In genomic region chr5:35617435-35618296, GRCh38 we compare ENCODE assay signal across 8 cellular contexts. TPM values are rescaled to one million over a fixed set of nuclear protein-coding genes. Genes with fewer than 3 reads are reported as not detected.
DNase-seq lines count a peak whose midpoint lies in the region; ATAC-seq and TF ChIP-seq lines count a peak whose summit lies in the region.

Gene SPEF2, plus strand, starts transcription at chr5:35617863. Its CDS starts 135 bp downstream, at chr5:35617998.

- no peaks in the 10 kb centered on the region for H3K79me2 ChIP-seq in OCI-LY1 (ENCODE audit: insufficient read depth, low read length)

- H3K9ac ChIP-seq in OCI-LY1 (ENCODE audit: low read length) (no peak within 1 kb of the TSS), mucosa of rectum (ENCODE audit: low read depth in 1 of 2, low read length in 2 of 2) (peak within 1 kb of the TSS; percentile 24 to 67)

- TF ChIP-seq CTCF in OCI-LY1 (IDR thresholded peaks at IDR 0.05; ENCODE audit: low read length): 0 out of 2 replicates have a peak, but pooled peaks have one; percentile 13

- ATAC-seq in GM18861 (IDR thresholded peaks at IDR 0.05; ENCODE audit: unreplicated experiment): peak; percentile 86
- ATAC-seq in HG03442 (IDR thresholded peaks at IDR 0.05; ENCODE audit: unreplicated experiment): peak; percentile 65
- peak; percentile 90 for ATAC-seq in esophagus mucosa

- H3K36me3 ChIP-seq in OCI-LY1 (ENCODE audit: insufficient read depth, low read length): no peaks in the 10 kb centered on the region
- H3K36me3 ChIP-seq in mucosa of rectum (ENCODE audit: control insufficient read depth in 2 of 2, insufficient read depth in 2 of 2, low read length in 2 of 2): no peaks in the 10 kb centered on the region

- H3F3A ChIP-seq in OCI-LY1 (ENCODE audit: insufficient read depth, low read length): no peaks in the 10 kb centered on the region

- no peaks in the 10 kb centered on the region for H3K4me1 ChIP-seq in OCI-LY1 (ENCODE audit: insufficient read depth, low read length, severe bottlenecking)
- peaks cover 0 to 2% of the 10 kb centered on the region in 2 donors for H3K4me1 ChIP-seq in mucosa of rectum (ENCODE audit: control insufficient read depth in 2 of 2, insufficient read depth in 2 of 2, low read length in 2 of 2)

- no peak within 1 kb of the TSS for H3K4me3 ChIP-seq in OCI-LY1 (ENCODE audit: low read depth, low read length, poor library complexity, severe bottlenecking)
- peak within 1 kb of the TSS; percentile 76 to 80 for H3K4me3 ChIP-seq in mucosa of rectum (ENCODE audit: low read length in 2 of 2)

- peak; percentile 90 for DNase-seq in A172 (ENCODE audit: low spot score)
- DNase-seq in activated T-cell treated with anti-CD3 and anti-CD28 coated beads, Interleukin-2, amount 50 U/mL, for 1 hour: peak; percentile 81
- peak; percentile 57 for DNase-seq in stimulated activated CD8-positive, alpha-beta memory T cell treated with anti-CD3 and anti-CD28 coated beads, Interleukin-4, amount 100 ng/mL, for 24 hours (ENCODE audit: low read depth)

- no peak within 1 kb of the TSS for H3K4me2 ChIP-seq in OCI-LY1 (ENCODE audit: low read length)

- H3K27me3 ChIP-seq in OCI-LY1 (ENCODE audit: insufficient read depth, low read length) (no peaks in the 10 kb centered on the region), mucosa of rectum (ENCODE audit: control insufficient read depth in 2 of 2, insufficient read depth in 2 of 2, low read length in 2 of 2) (no peaks in the 10 kb centered on the region)

- H3K27ac ChIP-seq in OCI-LY1 (ENCODE audit: low read depth, low read length, poor library complexity, severe bottlenecking): no peak within 1 kb of the TSS
- no peak within 1 kb of the TSS for H3K27ac ChIP-seq in mucosa of rectum (ENCODE audit: low read depth in 2 of 2, low read length in 2 of 2)

- H3K9me3 ChIP-seq in OCI-LY1 (ENCODE audit: low read length) (no peaks in the 10 kb centered on the region), mucosa of rectum (ENCODE audit: control insufficient read depth in 2 of 2, low read length in 2 of 2) (no peaks in the 10 kb centered on the region)

- no peaks in the 10 kb centered on the region for H3K9me2 ChIP-seq in OCI-LY1 (ENCODE audit: low read depth, low read length)

- H4K20me1 ChIP-seq in OCI-LY1 (ENCODE audit: insufficient read depth, low read length): no peaks in the 10 kb centered on the region

- H2AFZ ChIP-seq in OCI-LY1 (ENCODE audit: low read length): no peak within 1 kb of the TSS

RNA-seq across cellular contexts. Expression of gene SPEF2, which starts in this region (rescaled TPM):
- 2.4 and 15.6 TPM in 2 replicates for total RNA-seq in A172 (2014; rRNA removed; shearing (Covaris generic))
- total RNA-seq in esophagus mucosa: 1.6 TPM
